Comparison of ENCODE assay signal across 14 cellular contexts in genomic region chr1:29309621-29310020, GRCh38.
A peak's percentile ranks its signal among the peaks of the same experiment; 100 is the strongest.
DNase-seq lines count a peak whose midpoint lies in the region; ATAC-seq and TF ChIP-seq lines count a peak whose summit lies in the region.
"Had no signal": no experiment of that assay in that cellular context is flagged by ENCODE, and none has a peak within 500 bp of the region (broad histone marks: within the 10 kb centered on the region; RNA-seq: fewer than 3 reads in every experiment).

No MANE protein-coding gene starts in this region.

- no peak for TF ChIP-seq CTCF in H9 (conservative IDR thresholded peaks at IDR 0.05)
- TF ChIP-seq CTCF in chondrocyte (IDR thresholded peaks at IDR 0.05) = no peak

- no peaks in the 10 kb centered on the region for H3K9me3 Mint-ChIP-seq in H9
- no peaks in the 10 kb centered on the region for H3K9me3 Mint-ChIP-seq in chondrocyte (ENCODE audit: low read depth)
- H3K9me3 Mint-ChIP-seq: CD4-positive, alpha-beta memory T cell had no signal

- H3K18ac ChIP-seq in H9 (ENCODE audit: insufficient read length, low read depth, low read length) = no peak overlapping the region

- H3K79me2 ChIP-seq in H9 (ENCODE audit: insufficient read depth, low read length) = no peaks in the 10 kb centered on the region

- no peak overlapping the region for H3K56ac ChIP-seq in H9 (ENCODE audit: insufficient read length, low read depth, low read length)

- no peak overlapping the region for H4K5ac ChIP-seq in H9 (ENCODE audit: insufficient read length, low read depth, low read length)

- H3K27ac Mint-ChIP-seq in H9 (peak overlapping the region in 2 of 3 experiments; percentile 75 to 88; a peak in 3 of 7 replicates), chondrocyte (ENCODE audit: unreplicated experiment) (no peak overlapping the region)
- H3K27ac Mint-ChIP-seq: CD4-positive, alpha-beta memory T cell had no signal

- H2BK20ac ChIP-seq in H9 (ENCODE audit: low read depth, low read length, poor library complexity, severe bottlenecking) = no peak overlapping the region

- H3K27me3 Mint-ChIP-seq in H9 (ENCODE audit: low read depth) (no peaks in the 10 kb centered on the region), chondrocyte (ENCODE audit: low read depth) (no peaks in the 10 kb centered on the region)

- H3K27me3 ChIP-seq in H9 (ENCODE audit: insufficient read depth, low read length) = no peaks in the 10 kb centered on the region

- H2BK5ac ChIP-seq in H9 (ENCODE audit: insufficient read length, low read length) = no peak overlapping the region

- no peak overlapping the region for H2BK15ac ChIP-seq in H9 (ENCODE audit: low read depth, low read length)

- H3K4me1 Mint-ChIP-seq in H9 (peaks cover 8 to 25% of the 10 kb centered on the region in 2 experiments), chondrocyte (ENCODE audit: low read depth) (no peaks in the 10 kb centered on the region)
- H3K4me1 Mint-ChIP-seq: CD4-positive, alpha-beta memory T cell had no signal

- no peak overlapping the region; the same call in 1 of the 2 replicates for H3K14ac ChIP-seq in H9 (ENCODE audit: insufficient read depth, low read length)

- no peak overlapping the region for H3K4ac ChIP-seq in H9 (ENCODE audit: low read depth, low read length)

- no peak overlapping the region for H3K27ac ChIP-seq in H9 (ENCODE audit: insufficient read length, low read depth, low read length)
- H3K27ac ChIP-seq: GM23248 had no signal

- no peak overlapping the region for H3K23ac ChIP-seq in H9 (ENCODE audit: insufficient read length, low read depth, low read length)

- no peaks in the 10 kb centered on the region for H4K20me1 ChIP-seq in H9 (ENCODE audit: control insufficient read depth, insufficient read depth, insufficient read length)

- H4K91ac ChIP-seq in H9 (ENCODE audit: insufficient read length, low read depth, low read length) = no peak overlapping the region

- H3K4me1 ChIP-seq in H9 (ENCODE audit: insufficient read depth, low read length) = no peaks in the 10 kb centered on the region

- H3K9ac ChIP-seq in H9 (ENCODE audit: extremely low read depth, insufficient read length, low read length) = no peak overlapping the region
- H3K9ac ChIP-seq: GM23248 had no signal

- ATAC-seq in GM18858 (IDR thresholded peaks at IDR 0.05; ENCODE audit: unreplicated experiment) (no peak), GM21528 (IDR thresholded peaks at IDR 0.05; ENCODE audit: low FRiP score, unreplicated experiment) (no peak)
- ATAC-seq: HCT116 had no signal

- H3K4me2 ChIP-seq in H9 (ENCODE audit: insufficient read depth, insufficient read length, low read length) = no peak overlapping the region

- H4K8ac ChIP-seq in H9 (replicated peaks; ENCODE audit: insufficient read length, low read depth, low read length) = no peak overlapping the region

- no CpG with 5 or more reads among the region's 5 CpGs for WGBS in H9 (ENCODE audit: extremely low coverage, insufficient read length, low lambda C conversion rate)

- H2BK120ac ChIP-seq in H9 (ENCODE audit: low read depth, low read length, poor library complexity, severe bottlenecking) = no peak overlapping the region

- no peak overlapping the region for H2AFZ ChIP-seq in H9 (ENCODE audit: low read length)
- H2AFZ ChIP-seq: GM23248 had no signal

- H3K9me3 ChIP-seq in H9 (ENCODE audit: control insufficient read depth, low read depth, low read length) = no peaks in the 10 kb centered on the region

- intact Hi-C loops in posterior vena cava (cut with DNase I) = no loop called here

- no peak overlapping the region for H2BK12ac ChIP-seq in H9 (ENCODE audit: insufficient read length, low read depth, low read length)

- no peaks in the 10 kb centered on the region for H3K79me1 ChIP-seq in H9 (ENCODE audit: insufficient read depth, low read depth, low read length, poor library complexity, severe bottlenecking)

- H3K23me2 ChIP-seq in H9 (ENCODE audit: insufficient read length, low read depth, low read length, poor library complexity, severe bottlenecking) = no peaks in the 10 kb centered on the region

- H3K4me3 Mint-ChIP-seq in H9 = no peak overlapping the region
- no peak overlapping the region for H3K4me3 Mint-ChIP-seq in chondrocyte (ENCODE audit: unreplicated experiment)
- H3K4me3 Mint-ChIP-seq: CD4-positive, alpha-beta memory T cell had no signal

- DNase-seq in H9 (no peak), chondrocyte (ENCODE audit: low spot score) (peak; percentile 26), posterior vena cava (ENCODE audit: low spot score) (peak; percentile 29)
- no peak for DNase-seq in activated CD8-positive, alpha-beta memory T cell treated with anti-CD3 and anti-CD28 coated beads, Interleukin-2, amount 50 U/mL, for 48 hours
- DNase-seq: C1 segment of cervical spinal cord; Calu3; CD4-positive, alpha-beta memory T cell; COR-L47; DMS79 treated with DMSO at 0.1 percent for 48 hours; GF-D8; GM23248 had no signal

- H3T11ph ChIP-seq in H9 (ENCODE audit: low read length) = no peak overlapping the region

- H2AK5ac ChIP-seq in H9 (ENCODE audit: insufficient read length, low read length) = no peak overlapping the region

- H3K36me3 Mint-ChIP-seq in H9 (ENCODE audit: insufficient read depth in 1 of 3, low read depth in 3 of 3) = peaks cover 2 to 41% (median 30%) of the 10 kb centered on the region in 3 experiments; a peak in 5 of 7 replicates
- peaks cover 15% of the 10 kb centered on the region for H3K36me3 Mint-ChIP-seq in chondrocyte (ENCODE audit: low read depth)
- H3K36me3 Mint-ChIP-seq: CD4-positive, alpha-beta memory T cell had no signal

Comparison
In these comparisons a context has a peak if more than half of its experiments do, and no peak if none do; other contexts are left out.
1. DNase-seq: peak in chondrocyte (single experiment) and posterior vena cava (single experiment); none in H9 (single experiment) and activated CD8-positive, alpha-beta memory T cell treated with anti-CD3 and anti-CD28 coated beads, Interleukin-2, amount 50 U/mL, for 48 hours (single experiment).